In the genomic region with DNA sequence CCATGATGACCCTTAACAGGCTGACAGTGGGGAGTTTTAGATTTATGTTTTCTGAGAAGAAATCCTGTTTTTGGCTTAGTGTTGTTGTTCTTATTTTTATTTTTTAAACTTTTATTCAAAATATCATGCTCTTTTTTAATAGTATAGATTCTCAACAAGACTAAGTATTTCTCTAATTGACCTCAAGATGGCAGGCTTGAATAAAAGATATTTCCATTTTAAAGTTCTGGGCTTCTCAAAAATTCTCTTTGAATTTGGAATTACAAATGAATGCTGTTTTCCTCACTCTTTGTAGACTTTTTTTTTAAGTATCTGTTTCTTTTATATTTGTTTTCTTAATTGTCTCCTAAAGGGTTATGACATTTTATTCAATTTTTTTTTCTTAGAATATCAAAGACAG, we compare ENCODE assay signal across 10 cellular contexts. TPM values are rescaled to one million over a fixed set of nuclear protein-coding genes. Genes with fewer than 3 reads are reported as not detected.
DNase-seq lines count a peak whose midpoint lies in the region; ATAC-seq lines count a peak whose summit lies in the region.
"Had no signal": no experiment of that assay in that cellular context is flagged by ENCODE, and none has a peak within 500 bp of the region (broad histone marks: within the 10 kb centered on the region; RNA-seq: fewer than 3 reads in every experiment).

No MANE protein-coding gene starts in this region.

- H3K4me1 ChIP-seq in adipocyte (ENCODE audit: control insufficient read depth, insufficient read depth, low read length), result peaks cover 2% of the 10 kb centered on the region

- H3K4me3 ChIP-seq in adipocyte (ENCODE audit: low read length), result no peak overlapping the region

- no peaks in the 10 kb centered on the region for H3K27me3 ChIP-seq in adipocyte (replicated peaks; ENCODE audit: control insufficient read depth, insufficient read depth, low read length)

- H3K9me3 ChIP-seq in adipocyte (ENCODE audit: control insufficient read depth, low read length), result no peaks in the 10 kb centered on the region

- H3K9ac ChIP-seq in adipocyte (ENCODE audit: low read length), result no peak overlapping the region

- no peak for ATAC-seq in stimulated activated effector memory CD8-positive, alpha-beta T cell treated with anti-CD3 and anti-CD28 coated beads, Interleukin-12 subunit alpha, Interleukin-12 subunit beta, amount 100 ng/mL, for 72 hours

- no peak overlapping the region for H3K27ac Mint-ChIP-seq in stimulated activated effector memory CD8-positive, alpha-beta T cell treated with anti-CD3 and anti-CD28 coated beads, Interleukin-12 subunit alpha, Interleukin-12 subunit beta, amount 100 ng/mL, for 72 hours
- H3K27ac Mint-ChIP-seq: memory B cell had no signal

- peaks cover 5% of the 10 kb centered on the region for H3K9me3 Mint-ChIP-seq in stimulated activated effector memory CD8-positive, alpha-beta T cell treated with anti-CD3 and anti-CD28 coated beads, Interleukin-12 subunit alpha, Interleukin-12 subunit beta, amount 100 ng/mL, for 72 hours
- H3K9me3 Mint-ChIP-seq: memory B cell had no signal

- H3K36me3 ChIP-seq in adipocyte (ENCODE audit: control insufficient read depth, insufficient read depth, low read length, severe bottlenecking), result no peaks in the 10 kb centered on the region

- DNase-seq in G401 (ENCODE audit: low spot score), result peak; percentile 66
- DNase-seq in NCI-H1105 treated with DMSO at 0.1 percent for 48 hours (lab: John Stamatoyannopoulos, UW), result peak; percentile 53
- DNase-seq in adipocyte (ENCODE audit: low read depth), result peak; percentile 62
- peak; percentile 9 for DNase-seq in midbrain (lab: John Stamatoyannopoulos, UW)
- no peak for DNase-seq in stimulated activated CD4-positive, alpha-beta T cell treated with anti-CD3 and anti-CD28 coated beads, Interleukin-12 subunit alpha, Interleukin-12 subunit beta, amount 100 ng/mL, for 4 hours
- no peak for DNase-seq in stimulated activated effector memory CD8-positive, alpha-beta T cell treated with anti-CD3 and anti-CD28 coated beads, Interleukin-12 subunit alpha, Interleukin-12 subunit beta, amount 100 ng/mL, for 72 hours (ENCODE audit: low spot score in 2 of 2)
- no peak for DNase-seq in Ammon's horn (ENCODE audit: low spot score)
- no peak for DNase-seq in cortex of kidney (lab: John Stamatoyannopoulos, UW)
- DNase-seq: aorta had no signal

- H3K36me3 Mint-ChIP-seq in stimulated activated effector memory CD8-positive, alpha-beta T cell treated with anti-CD3 and anti-CD28 coated beads, Interleukin-12 subunit alpha, Interleukin-12 subunit beta, amount 100 ng/mL, for 72 hours, result no peaks in the 10 kb centered on the region
- H3K36me3 Mint-ChIP-seq: memory B cell had no signal

- no peak overlapping the region for H3K4me3 Mint-ChIP-seq in stimulated activated effector memory CD8-positive, alpha-beta T cell treated with anti-CD3 and anti-CD28 coated beads, Interleukin-12 subunit alpha, Interleukin-12 subunit beta, amount 100 ng/mL, for 72 hours
- H3K4me3 Mint-ChIP-seq: memory B cell had no signal

- no peaks in the 10 kb centered on the region for H3K4me1 Mint-ChIP-seq in stimulated activated effector memory CD8-positive, alpha-beta T cell treated with anti-CD3 and anti-CD28 coated beads, Interleukin-12 subunit alpha, Interleukin-12 subunit beta, amount 100 ng/mL, for 72 hours
- H3K4me1 Mint-ChIP-seq: memory B cell had no signal

- in situ Hi-C loops in G401 (cut with HindIII; ENCODE audit: low sequenced_read_pairs), result no loop called here

RNA-seq across cellular contexts. Expression of gene SH3GL2, which starts 50.0 kb away (rescaled TPM):
- total RNA-seq in G401 (2014; rRNA removed; shearing (Covaris generic)), result not detected in 2 replicates
- total RNA-seq: aorta had no signal

Comparison
In these comparisons a context has a peak if more than half of its experiments do, and no peak if none do; other contexts are left out.
1. DNase-seq: peak in G401 (single experiment), NCI-H1105 treated with DMSO at 0.1 percent for 48 hours (single experiment), adipocyte (single experiment) and midbrain (single experiment); none in stimulated activated CD4-positive, alpha-beta T cell treated with anti-CD3 and anti-CD28 coated beads, Interleukin-12 subunit alpha, Interleukin-12 subunit beta, amount 100 ng/mL, for 4 hours (single experiment), stimulated activated effector memory CD8-positive, alpha-beta T cell treated with anti-CD3 and anti-CD28 coated beads, Interleukin-12 subunit alpha, Interleukin-12 subunit beta, amount 100 ng/mL, for 72 hours (0 of 2), Ammon's horn (single experiment) and cortex of kidney (single experiment).